Comparison of ENCODE assay signal across 29 cellular contexts in the genomic region with DNA sequence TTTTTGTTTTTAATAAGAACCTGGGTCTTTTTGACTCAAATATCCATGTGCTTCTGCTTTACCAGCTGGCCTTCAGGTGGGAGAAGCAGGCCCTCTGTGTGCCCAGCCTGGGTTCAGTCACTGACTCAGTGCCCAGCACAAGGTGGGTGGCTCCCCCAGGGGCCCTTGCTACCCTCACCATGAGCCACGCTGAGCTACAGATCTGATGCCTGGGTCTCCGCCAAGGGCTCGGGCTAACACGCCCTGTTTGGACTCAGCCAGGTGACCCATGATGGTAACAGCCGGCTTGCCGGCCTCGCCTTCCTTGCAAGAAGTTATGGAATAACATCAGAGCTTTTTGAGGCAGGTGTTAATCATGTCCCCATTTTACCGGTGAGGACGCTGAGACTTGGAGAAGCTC.
"Had no signal": no experiment of that assay in that cellular context is flagged by ENCODE, and none has a peak within 500 bp of the region (broad histone marks: within the 10 kb centered on the region; RNA-seq: fewer than 3 reads in every experiment).

No MANE protein-coding gene starts in this region.

- H3K9ac ChIP-seq: neural progenitor cell, parathyroid adenoma had no signal

- H3K4me1 Mint-ChIP-seq: naive thymus-derived CD4-positive, alpha-beta T cell; natural killer cell; stimulated activated effector memory CD8-positive, alpha-beta T cell treated with anti-CD3 and anti-CD28 coated beads, Interleukin-12 subunit alpha, Interleukin-12 subunit beta, amount 100 ng/mL, for 72 hours; stimulated activated naive B cell treated with anti-CD40 and anti-IgM and Interleukin-4, amounts not matched to agents 10 μg/mL and 1 μg/mL and 100 μg/mL, for 72 hours had no signal

- ATAC-seq: naive thymus-derived CD4-positive, alpha-beta T cell; natural killer cell; psoas muscle; right cardiac atrium; right lobe of liver; stimulated activated effector memory CD8-positive, alpha-beta T cell treated with anti-CD3 and anti-CD28 coated beads, Interleukin-12 subunit alpha, Interleukin-12 subunit beta, amount 100 ng/mL, for 72 hours; stimulated activated naive B cell treated with anti-CD40 and anti-IgM and Interleukin-4, amounts not matched to agents 10 μg/mL and 1 μg/mL and 100 μg/mL, for 72 hours had no signal

- H3K9me3 ChIP-seq: ovary, right lobe of liver, sigmoid colon, testis, tibial artery, transverse colon, upper lobe of left lung, vagina had no signal

- H3K4me1 ChIP-seq: parathyroid adenoma, psoas muscle, right lobe of liver, stomach, testis, tibial artery, transverse colon, upper lobe of left lung, vagina had no signal

- H3K79me2 ChIP-seq: parathyroid adenoma had no signal

- H3K9me3 Mint-ChIP-seq: natural killer cell; stimulated activated effector memory CD8-positive, alpha-beta T cell treated with anti-CD3 and anti-CD28 coated beads, Interleukin-12 subunit alpha, Interleukin-12 subunit beta, amount 100 ng/mL, for 72 hours; stimulated activated naive B cell treated with anti-CD40 and anti-IgM and Interleukin-4, amounts not matched to agents 10 μg/mL and 1 μg/mL and 100 μg/mL, for 72 hours; stimulated activated naive CD8-positive, alpha-beta T cell treated with anti-CD3 and anti-CD28 coated beads, Interleukin-15, Interleukin-2, amounts not matched to agents 100 ng/mL and 50 ng/mL, for 24 hours had no signal

- H3K27ac ChIP-seq: neural progenitor cell, ovary, parathyroid adenoma, psoas muscle, right lobe of liver, sigmoid colon, stomach, testis, tibial artery, transverse colon, upper lobe of left lung, vagina had no signal

- H2AFZ ChIP-seq: parathyroid adenoma had no signal

- H3K4me2 ChIP-seq: neural progenitor cell had no signal

- H3K27ac Mint-ChIP-seq: naive thymus-derived CD4-positive, alpha-beta T cell; natural killer cell; neural progenitor cell; progenitor cell of endocrine pancreas; stimulated activated effector memory CD8-positive, alpha-beta T cell treated with anti-CD3 and anti-CD28 coated beads, Interleukin-12 subunit alpha, Interleukin-12 subunit beta, amount 100 ng/mL, for 72 hours; stimulated activated naive B cell treated with anti-CD40 and anti-IgM and Interleukin-4, amounts not matched to agents 10 μg/mL and 1 μg/mL and 100 μg/mL, for 72 hours; stimulated activated naive CD8-positive, alpha-beta T cell treated with anti-CD3 and anti-CD28 coated beads, Interleukin-15, Interleukin-2, amounts not matched to agents 100 ng/mL and 50 ng/mL, for 24 hours had no signal

- H3K27me3 ChIP-seq: neural progenitor cell, ovary, right lobe of liver, testis, upper lobe of left lung, vagina had no signal

- H3K36me3 Mint-ChIP-seq: naive thymus-derived CD4-positive, alpha-beta T cell; natural killer cell; neural progenitor cell; stimulated activated effector memory CD8-positive, alpha-beta T cell treated with anti-CD3 and anti-CD28 coated beads, Interleukin-12 subunit alpha, Interleukin-12 subunit beta, amount 100 ng/mL, for 72 hours; stimulated activated naive B cell treated with anti-CD40 and anti-IgM and Interleukin-4, amounts not matched to agents 10 μg/mL and 1 μg/mL and 100 μg/mL, for 72 hours had no signal

- H3K4me3 ChIP-seq: neural progenitor cell, ovary, psoas muscle, right lobe of liver, sigmoid colon, stomach, testis, tibial artery, transverse colon, upper lobe of left lung, vagina had no signal

- FAIRE-seq: small intestine, urothelium cell line had no signal

- H3K4me3 Mint-ChIP-seq: naive thymus-derived CD4-positive, alpha-beta T cell; natural killer cell; nephron; neural progenitor cell; stimulated activated effector memory CD8-positive, alpha-beta T cell treated with anti-CD3 and anti-CD28 coated beads, Interleukin-12 subunit alpha, Interleukin-12 subunit beta, amount 100 ng/mL, for 72 hours; stimulated activated naive B cell treated with anti-CD40 and anti-IgM and Interleukin-4, amounts not matched to agents 10 μg/mL and 1 μg/mL and 100 μg/mL, for 72 hours; stimulated activated naive CD8-positive, alpha-beta T cell treated with anti-CD3 and anti-CD28 coated beads, Interleukin-15, Interleukin-2, amounts not matched to agents 100 ng/mL and 50 ng/mL, for 24 hours had no signal

- H3K36me3 ChIP-seq: neural progenitor cell, ovary, right lobe of liver, sigmoid colon, stomach, tibial artery, transverse colon, upper lobe of left lung, vagina had no signal

- DNase-seq: naive thymus-derived CD4-positive, alpha-beta T cell; natural killer cell; occipital lobe; ovary; posterior cingulate gyrus; psoas muscle; right lobe of liver; sigmoid colon; small intestine; stimulated activated CD4-positive, alpha-beta T cell treated with anti-CD3 and anti-CD28 coated beads, Interleukin-15, amount 100 ng/mL, for 24 hours; stimulated activated CD4-positive, alpha-beta T cell treated with anti-CD3 and anti-CD28 coated beads, Interleukin-2, amount 100 ng/mL, for 24 hours; stimulated activated CD4-positive, alpha-beta T cell treated with anti-CD3 and anti-CD28 coated beads, Interleukin-2, amount 100 ng/mL, for 48 hours; stimulated activated CD4-positive, alpha-beta T cell treated with anti-CD3 and anti-CD28 coated beads, Interleukin-4, amount 100 ng/mL, for 24 hours; stimulated activated naive B cell treated with anti-CD40 and anti-IgM and Interleukin-4, amounts not matched to agents 10 μg/mL and 1 μg/mL and 100 μg/mL, for 72 hours; stimulated activated naive CD4-positive, alpha-beta T cell treated with Interleukin-2 at 50 U/mL for 16 hours; stomach; testis; tibial artery; transverse colon had no signal
